ENCODE assay signal across 8 cellular contexts in the genomic region with DNA sequence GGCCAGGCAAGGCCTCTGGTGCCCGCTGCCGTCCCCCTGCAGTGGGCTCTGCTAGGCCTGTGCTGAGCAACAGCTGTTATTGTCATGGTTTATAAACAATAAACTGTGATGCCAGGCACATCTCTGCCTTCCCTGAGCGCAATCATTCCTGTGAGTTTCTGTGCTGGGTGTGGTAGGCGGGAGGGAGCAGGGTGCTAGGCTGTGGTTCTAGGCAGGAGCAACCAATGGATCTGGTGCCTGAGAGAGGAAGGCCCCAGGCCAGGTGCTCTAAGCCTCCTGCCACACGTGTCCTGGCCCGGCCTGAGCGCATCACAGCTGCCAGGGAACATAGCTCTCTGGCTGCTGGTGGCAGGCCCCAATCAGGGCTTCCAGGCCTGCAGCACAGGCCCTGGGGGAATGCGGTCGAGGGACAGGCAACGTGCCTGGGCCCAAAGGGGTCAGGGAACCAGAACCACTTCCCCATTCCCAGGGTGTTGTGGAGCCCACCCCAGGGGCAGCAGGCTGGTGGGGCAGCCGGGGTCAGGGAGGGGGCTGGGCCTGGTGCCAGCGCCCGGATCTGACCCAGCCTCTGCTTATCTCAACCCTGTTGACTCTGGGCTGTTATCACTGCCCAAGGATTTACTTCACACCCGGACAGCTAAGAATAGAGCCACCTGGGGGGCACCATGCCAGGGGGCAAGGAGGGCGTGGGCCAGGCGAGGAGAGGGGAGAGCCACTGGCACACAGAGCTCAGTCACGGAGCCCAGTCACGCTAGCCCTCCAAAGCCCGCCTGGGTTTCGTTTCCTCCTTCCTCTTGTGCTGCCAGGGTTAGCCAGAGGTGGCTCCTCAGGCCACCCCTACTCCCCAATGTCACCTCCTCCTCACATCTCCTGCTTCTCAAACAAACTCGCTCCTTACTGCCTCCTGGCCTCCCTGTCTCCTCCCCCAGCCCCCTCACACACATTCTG. TPM values are rescaled to one million over a fixed set of nuclear protein-coding genes. Genes with fewer than 3 reads are reported as not detected.
A peak's percentile ranks its signal among the peaks of the same experiment; 100 is the strongest.
DNase-seq lines count a peak whose midpoint lies in the region; ATAC-seq, FAIRE-seq and TF ChIP-seq lines count a peak whose summit lies in the region.

No MANE protein-coding gene starts in this region.

- H3K9me3 Mint-ChIP-seq in activated naive CD4-positive, alpha-beta T cell treated with anti-CD3 and anti-CD28 coated beads for 36 hours: no peaks in the 10 kb centered on the region

- H3K9me2 ChIP-seq in PC-9 (ENCODE audit: insufficient read depth): no peaks in the 10 kb centered on the region

- H3K4me2 ChIP-seq in PC-9 (no peak overlapping the region), mesenchymal stem cell (ENCODE audit: low read length, poor library complexity, severe bottlenecking) (no peak overlapping the region)

- H3K4me1 ChIP-seq in PC-9 (replicated peaks; ENCODE audit: insufficient read depth) (peaks cover 8% of the 10 kb centered on the region; the same call in 1 of the 2 replicates), kidney (ENCODE audit: control insufficient read depth in 1 of 2, insufficient read depth in 1 of 2, low read depth in 1 of 2, low read length in 2 of 2) (peaks cover 7 to 28% of the 10 kb centered on the region in 2 donors), mesenchymal stem cell (ENCODE audit: control insufficient read depth, insufficient read depth, low read depth, low read length) (peaks cover 19% of the 10 kb centered on the region)

- no peak overlapping the region for H3K23ac ChIP-seq in mesenchymal stem cell (ENCODE audit: low read length in 2 of 2)

- H2BK5ac ChIP-seq in mesenchymal stem cell (ENCODE audit: low read depth, low read length, poor library complexity, severe bottlenecking): no peak overlapping the region

- ATAC-seq in GM18861 (IDR thresholded peaks at IDR 0.05; ENCODE audit: unreplicated experiment) (peak; percentile 82), HG02588 (IDR thresholded peaks at IDR 0.05; ENCODE audit: unreplicated experiment) (peak; percentile 79)

- H4K20me1 ChIP-seq in PC-9 (ENCODE audit: insufficient read depth): no peaks in the 10 kb centered on the region

- H2BK120ac ChIP-seq in mesenchymal stem cell (ENCODE audit: low read depth, low read length): no peak overlapping the region

- 0 out of 2 replicates have a peak, but pooled peaks cover 5% of the 10 kb centered on the region for H3F3A ChIP-seq in PC-9 (ENCODE audit: insufficient read depth, low read depth)

- peaks cover 3% of the 10 kb centered on the region for H3K4me1 Mint-ChIP-seq in activated naive CD4-positive, alpha-beta T cell treated with anti-CD3 and anti-CD28 coated beads for 36 hours (ENCODE audit: low read depth)

- H3K4ac ChIP-seq in mesenchymal stem cell (ENCODE audit: low read depth in 1 of 2, low read length in 2 of 2): no peak overlapping the region

- H3K36me3 ChIP-seq in PC-9 (ENCODE audit: low read depth) (no peaks in the 10 kb centered on the region), kidney (ENCODE audit: control insufficient read depth in 1 of 2, insufficient read depth in 2 of 2, low read length in 2 of 2) (no peaks in the 10 kb centered on the region), mesenchymal stem cell (ENCODE audit: control insufficient read depth in 1 of 2, insufficient read depth in 2 of 2, low read depth in 1 of 2, low read length in 2 of 2) (peaks cover 17 to 42% of the 10 kb centered on the region in 2 experiments)

- peaks cover 7% of the 10 kb centered on the region for H3K36me3 Mint-ChIP-seq in activated naive CD4-positive, alpha-beta T cell treated with anti-CD3 and anti-CD28 coated beads for 36 hours (ENCODE audit: low read depth)

- no peaks in the 10 kb centered on the region for H3K79me2 ChIP-seq in PC-9 (ENCODE audit: low read depth)

- H3K27ac ChIP-seq in PC-9 (no peak overlapping the region), kidney (ENCODE audit: low read depth in 2 of 2, low read length in 2 of 2) (peak overlapping the region; percentile 67 to 79), mesenchymal stem cell (ENCODE audit: low read length, poor library complexity, severe bottlenecking) (no peak overlapping the region)

- TF ChIP-seq CTCF in PC-9 (conservative IDR thresholded peaks at IDR 0.05) (no peak), kidney (IDR thresholded peaks at IDR 0.05; ENCODE audit: borderline replicate concordance, extremely low read depth, insufficient read depth) (no peak)

- FAIRE-seq in kidney (lab: Jason Lieb, UNC): no peak

- intact Hi-C loops in PC-9 (cut with micrococcal nuclease; ENCODE audit: unreplicated experiment) (no loop called here), kidney (cut with DNase I) (no loop called here)
- intact Hi-C loops in activated naive CD4-positive, alpha-beta T cell treated with anti-CD3 and anti-CD28 coated beads for 36 hours (cut with micrococcal nuclease): no loop called here

- DNase-seq in PC-9: peak; percentile 41 to 56
- DNase-seq in kidney: peak; percentile 90
- DNase-seq in mesenchymal stem cell: no peak
- DNase-seq in GDM1 (lab: John Stamatoyannopoulos, UW): no peak
- DNase-seq in NCI-H1930 (lab: John Stamatoyannopoulos, UW): no peak
- DNase-seq in activated naive CD4-positive, alpha-beta T cell treated with anti-CD3 and anti-CD28 coated beads for 36 hours: no peak

- CTCF ChIA-PET in PC-9 (lab: Charles Lee): interaction anchor here (1.1 kb wide), 1 partner anchor 8 kb away, joined by 3 read pairs; no protein-coding TSS in a partner anchor
- CTCF ChIA-PET in activated naive CD4-positive, alpha-beta T cell treated with anti-CD3 and anti-CD28 coated beads for 36 hours (lab: Charles Lee): interaction anchor here (0.6 to 2.5 kb wide), 5 partner anchors 9 to 22 kb away, joined by 3 to 11 read pairs (median 3); a partner anchor contains a TSS

- H3K27me3 ChIP-seq in PC-9 (ENCODE audit: insufficient read depth, low read depth) (no peaks in the 10 kb centered on the region), mesenchymal stem cell (ENCODE audit: control insufficient read depth in 1 of 2, insufficient read depth in 1 of 2, low read length in 2 of 2) (no peaks in the 10 kb centered on the region)

- POLR2A ChIA-PET in PC-9 (lab: Charles Lee; ENCODE audit: unreplicated experiment): interaction anchor here (0.6 kb wide), 3 partner anchors 9 to 835 kb away, joined by 5 to 8 read pairs (median 7); no protein-coding TSS in a partner anchor

- no peaks in the 10 kb centered on the region for H3K79me1 ChIP-seq in mesenchymal stem cell (replicated peaks; ENCODE audit: low read length, poor library complexity, severe bottlenecking)

- H3K9me3 ChIP-seq in PC-9 (ENCODE audit: insufficient read depth, low read depth) (no peaks in the 10 kb centered on the region), kidney (ENCODE audit: control insufficient read depth in 1 of 2, low read length in 2 of 2) (no peaks in the 10 kb centered on the region), mesenchymal stem cell (ENCODE audit: control insufficient read depth, low read length) (no peaks in the 10 kb centered on the region)

- BruUV-seq in PC-9 (replicated peaks; lab: Mats Ljungman, UMichigan): no TSS peak

- no peak overlapping the region for H2AFZ ChIP-seq in PC-9
- no peak overlapping the region for H2AFZ ChIP-seq in mesenchymal stem cell (ENCODE audit: low read depth, low read length)

- no peak overlapping the region for H4K8ac ChIP-seq in mesenchymal stem cell (ENCODE audit: low read length)

- H3K9ac ChIP-seq in kidney (ENCODE audit: low read length in 2 of 2): peak overlapping the region in 1 of 2 donors; percentile 51
- H3K9ac ChIP-seq in mesenchymal stem cell (ENCODE audit: low read length): no peak overlapping the region

- no peak overlapping the region for H2BK12ac ChIP-seq in mesenchymal stem cell (ENCODE audit: low read length in 2 of 2)

- no peak overlapping the region for H3K27ac Mint-ChIP-seq in activated naive CD4-positive, alpha-beta T cell treated with anti-CD3 and anti-CD28 coated beads for 36 hours

- H3K27me3 Mint-ChIP-seq in activated naive CD4-positive, alpha-beta T cell treated with anti-CD3 and anti-CD28 coated beads for 36 hours (ENCODE audit: low read depth): no peaks in the 10 kb centered on the region

- 76% methylated on average over 19 of the region's 21 CpGs for WGBS in mesenchymal stem cell

- H2AK5ac ChIP-seq in mesenchymal stem cell (ENCODE audit: low read length, severe bottlenecking): no peak overlapping the region

- H3K14ac ChIP-seq in mesenchymal stem cell (ENCODE audit: low read length in 2 of 2): no peak overlapping the region

- no peak overlapping the region for H2BK15ac ChIP-seq in mesenchymal stem cell (ENCODE audit: low read depth, poor library complexity, severe bottlenecking)

- H4K91ac ChIP-seq in mesenchymal stem cell (ENCODE audit: low read length): no peak overlapping the region

- H3K4me3 Mint-ChIP-seq in activated naive CD4-positive, alpha-beta T cell treated with anti-CD3 and anti-CD28 coated beads for 36 hours: no peak overlapping the region

- H3K4me3 ChIP-seq in PC-9 (no peak overlapping the region), kidney (ENCODE audit: low read length in 2 of 2) (no peak overlapping the region), mesenchymal stem cell (ENCODE audit: insufficient read depth in 1 of 2, low read depth in 1 of 2, low read length in 2 of 2) (no peak overlapping the region)

- no peak overlapping the region for H3K18ac ChIP-seq in mesenchymal stem cell (ENCODE audit: low read depth in 1 of 2, low read length in 2 of 2)

RNA-seq across cellular contexts. Expression of a gene that starts 11.5 kb away (rescaled TPM):
- total RNA-seq in PC-9 (2021): 6.0 and 6.2 TPM in 2 replicates
- total RNA-seq in kidney: 2.1 TPM
- 0.28 TPM for polyA plus RNA-seq in kidney (ENCODE audit: insufficient read depth, low read depth, low replicate concordance)
- polyA plus RNA-seq in mesenchymal stem cell (2013, experiment 1 of 2): 7.1 TPM
- 6.5 TPM for polyA plus RNA-seq in mesenchymal stem cell (2013, experiment 2 of 2)
- 1 to 10 TPM; 3.2 to 3.6 TPM for total RNA-seq in activated naive CD4-positive, alpha-beta T cell treated with anti-CD3 and anti-CD28 coated beads for 36 hours

RNA-seq across cellular contexts. Expression of a gene that starts 12.0 kb away (rescaled TPM):
- total RNA-seq in PC-9 (2021) (112 and 156 TPM in 2 replicates), kidney (198 TPM)
- polyA plus RNA-seq in kidney (ENCODE audit: insufficient read depth, low read depth, low replicate concordance): 351 TPM
- 350 TPM for polyA plus RNA-seq in mesenchymal stem cell (2013, experiment 1 of 2)
- 358 TPM for polyA plus RNA-seq in mesenchymal stem cell (2013, experiment 2 of 2)
- 100 to 1,000 TPM; 129 to 137 TPM for total RNA-seq in activated naive CD4-positive, alpha-beta T cell treated with anti-CD3 and anti-CD28 coated beads for 36 hours

RNA-seq across cellular contexts. Expression of a gene that starts 22.6 kb away (rescaled TPM):
- total RNA-seq in PC-9 (2021) (45.4 and 58.8 TPM in 2 replicates), kidney (33.0 TPM)
- polyA plus RNA-seq in kidney (ENCODE audit: insufficient read depth, low read depth, low replicate concordance): 21.4 TPM
- polyA plus RNA-seq in mesenchymal stem cell (2013, experiment 1 of 2): 41.3 TPM
- polyA plus RNA-seq in mesenchymal stem cell (2013, experiment 2 of 2): 39.4 TPM
- total RNA-seq in activated naive CD4-positive, alpha-beta T cell treated with anti-CD3 and anti-CD28 coated beads for 36 hours: 10 to 100 TPM; 15.4 to 15.7 TPM

RNA-seq across cellular contexts. Expression of a gene that starts 23.4 kb away (rescaled TPM):
- total RNA-seq in PC-9 (2021) (56.1 and 68.9 TPM in 2 replicates), kidney (38.8 TPM)
- polyA plus RNA-seq in kidney (ENCODE audit: insufficient read depth, low read depth, low replicate concordance): 86.9 TPM
- polyA plus RNA-seq in mesenchymal stem cell (2013, experiment 1 of 2): 39.5 TPM
- polyA plus RNA-seq in mesenchymal stem cell (2013, experiment 2 of 2): 38.9 TPM
- total RNA-seq in activated naive CD4-positive, alpha-beta T cell treated with anti-CD3 and anti-CD28 coated beads for 36 hours: 10 to 100 TPM; 46.8 to 47.4 TPM

RNA-seq across cellular contexts. Expression of a gene that starts 44.8 kb away (rescaled TPM):
- total RNA-seq in PC-9 (2021) (83.7 and 127 TPM in 2 replicates), kidney (84.4 TPM)
- 237 TPM for polyA plus RNA-seq in kidney (ENCODE audit: insufficient read depth, low read depth, low replicate concordance)
- polyA plus RNA-seq in mesenchymal stem cell (2013, experiment 1 of 2): 176 TPM
- polyA plus RNA-seq in mesenchymal stem cell (2013, experiment 2 of 2): 182 TPM
- 10 to 100 TPM; 31.4 to 35.5 TPM for total RNA-seq in activated naive CD4-positive, alpha-beta T cell treated with anti-CD3 and anti-CD28 coated beads for 36 hours

Comparison
In these comparisons a context has a peak if more than half of its experiments do, and no peak if none do; other contexts are left out.
1. DNase-seq: peak in PC-9 (2 of 2) and kidney (single experiment); none in mesenchymal stem cell (single experiment), GDM1 (single experiment), NCI-H1930 (0 of 2) and activated naive CD4-positive, alpha-beta T cell treated with anti-CD3 and anti-CD28 coated beads for 36 hours (single experiment).
2. H3K27ac ChIP-seq: peak in kidney (2 of 2); none in PC-9 (single experiment) and mesenchymal stem cell (single experiment).